13 cellular contexts compared by ENCODE assay signal in genomic region chr6:168826078-168826390, GRCh38.
DNase-seq lines count a peak whose midpoint lies in the region; ATAC-seq and TF ChIP-seq lines count a peak whose summit lies in the region.
"Had no signal": no experiment of that assay in that cellular context is flagged by ENCODE, and none has a peak within 500 bp of the region (broad histone marks: within the 10 kb centered on the region; RNA-seq: fewer than 3 reads in every experiment).

No MANE protein-coding gene starts in this region.

- H3K4me1 ChIP-seq in BLaER1 (peaks cover 10% of the 10 kb centered on the region), uterus (no peaks in the 10 kb centered on the region)

- H3K9me3 ChIP-seq in BLaER1 (no peaks in the 10 kb centered on the region), uterus (no peaks in the 10 kb centered on the region)

- intact Hi-C loops in uterus (cut with DNase I; ENCODE audit: low total_unique reads): no loop called here

- DNase-seq in chondrocyte (ENCODE audit: low spot score) (peak; percentile 90), uterus (no peak), H7 (no peak), glomerular visceral epithelial cell (ENCODE audit: extremely low spot score) (no peak)
- DNase-seq: CD4-positive, alpha-beta memory T cell; GDM1; GOT3; H9 had no signal

- no peak overlapping the region for H3K4me3 Mint-ChIP-seq in chondrocyte (ENCODE audit: unreplicated experiment)
- no peak overlapping the region for H3K4me3 Mint-ChIP-seq in stimulated activated memory B cell treated with anti-CD40 and anti-IgM and Interleukin-4, amounts not matched to agents 10 μg/mL and 1 μg/mL and 100 μg/mL, for 72 hours
- H3K4me3 Mint-ChIP-seq: B cell; CD4-positive, alpha-beta memory T cell; H9 had no signal

- no peak overlapping the region for H3K4me3 ChIP-seq in BLaER1
- H3K4me3 ChIP-seq in uterus: no peak overlapping the region
- H3K4me3 ChIP-seq in H7 (ENCODE audit: insufficient read depth, low read depth, low read length): no peak overlapping the region

- H3K36me3 Mint-ChIP-seq in chondrocyte (ENCODE audit: low read depth): no peaks in the 10 kb centered on the region
- H3K36me3 Mint-ChIP-seq in stimulated activated memory B cell treated with anti-CD40 and anti-IgM and Interleukin-4, amounts not matched to agents 10 μg/mL and 1 μg/mL and 100 μg/mL, for 72 hours: no peaks in the 10 kb centered on the region
- H3K36me3 Mint-ChIP-seq: CD4-positive, alpha-beta memory T cell had no signal

- H3K36me3 ChIP-seq in BLaER1 (no peaks in the 10 kb centered on the region), uterus (no peaks in the 10 kb centered on the region), H7 (replicated peaks; ENCODE audit: control insufficient read depth, insufficient read depth, low read length) (no peaks in the 10 kb centered on the region)

- H3K27ac Mint-ChIP-seq in chondrocyte (ENCODE audit: unreplicated experiment): no peak overlapping the region
- H3K27ac Mint-ChIP-seq in stimulated activated memory B cell treated with anti-CD40 and anti-IgM and Interleukin-4, amounts not matched to agents 10 μg/mL and 1 μg/mL and 100 μg/mL, for 72 hours: no peak overlapping the region
- H3K27ac Mint-ChIP-seq: B cell; CD4-positive, alpha-beta memory T cell; H9 had no signal

- H3K27ac ChIP-seq in BLaER1 (no peak overlapping the region), uterus (peak overlapping the region; percentile 37 to 61)
- H3K27ac ChIP-seq: C4-2B, HL-60 had no signal

- H3K27me3 ChIP-seq in BLaER1 (no peaks in the 10 kb centered on the region), uterus (no peaks in the 10 kb centered on the region), H7 (ENCODE audit: control insufficient read depth, insufficient read depth, low read length) (no peaks in the 10 kb centered on the region)

- no peak overlapping the region for H3K9ac ChIP-seq in BLaER1

- no peaks in the 10 kb centered on the region for H3K9me3 Mint-ChIP-seq in chondrocyte (ENCODE audit: low read depth)
- no peaks in the 10 kb centered on the region for H3K9me3 Mint-ChIP-seq in stimulated activated memory B cell treated with anti-CD40 and anti-IgM and Interleukin-4, amounts not matched to agents 10 μg/mL and 1 μg/mL and 100 μg/mL, for 72 hours
- H3K9me3 Mint-ChIP-seq: H9 had no signal

- H3K27me3 Mint-ChIP-seq in chondrocyte (ENCODE audit: low read depth): no peaks in the 10 kb centered on the region
- no peaks in the 10 kb centered on the region for H3K27me3 Mint-ChIP-seq in stimulated activated memory B cell treated with anti-CD40 and anti-IgM and Interleukin-4, amounts not matched to agents 10 μg/mL and 1 μg/mL and 100 μg/mL, for 72 hours
- H3K27me3 Mint-ChIP-seq: B cell had no signal

- ATAC-seq in stimulated activated memory B cell treated with anti-CD40 and anti-IgM and Interleukin-4, amounts not matched to agents 10 μg/mL and 1 μg/mL and 100 μg/mL, for 72 hours: peak; percentile 52

- peak overlapping the region; percentile 43 for H3K4me2 ChIP-seq in BLaER1

- TF ChIP-seq CTCF in chondrocyte (IDR thresholded peaks at IDR 0.05) (no peak), uterus (IDR thresholded peaks at IDR 0.05) (no peak)

- peaks cover 52% of the 10 kb centered on the region for H3K4me1 Mint-ChIP-seq in chondrocyte (ENCODE audit: low read depth)
- H3K4me1 Mint-ChIP-seq in stimulated activated memory B cell treated with anti-CD40 and anti-IgM and Interleukin-4, amounts not matched to agents 10 μg/mL and 1 μg/mL and 100 μg/mL, for 72 hours: no peaks in the 10 kb centered on the region
- H3K4me1 Mint-ChIP-seq: B cell; CD4-positive, alpha-beta memory T cell had no signal

- no peak for TF ChIP-seq POLR2A in uterus (IDR thresholded peaks at IDR 0.05)

- no peaks in the 10 kb centered on the region for H4K20me1 ChIP-seq in BLaER1
